ENCODE assay signal across 8 cellular contexts in genomic region chr12:1529862-1530591, GRCh38.
DNase-seq lines count a peak whose midpoint lies in the region; ATAC-seq and TF ChIP-seq lines count a peak whose summit lies in the region.

No MANE protein-coding gene starts in this region.

- H3K9me3 ChIP-seq in neutrophil, result no peaks in the 10 kb centered on the region

- no peaks in the 10 kb centered on the region for H3K36me3 ChIP-seq in neutrophil

- peaks cover 13 to 26% of the 10 kb centered on the region in 2 experiments for H3K4me1 ChIP-seq in neutrophil (ENCODE audit: control insufficient read depth in 1 of 2, insufficient read depth in 1 of 2, low read depth in 1 of 2, low read length in 1 of 2)

- intact Hi-C loops in posterior cingulate gyrus (cut with DNase I), result no loop called here

- no peak for TF ChIP-seq CTCF in fibroblast of pulmonary artery (IDR thresholded peaks at IDR 0.05; ENCODE audit: low read length, missing control alignments)
- TF ChIP-seq CTCF in neutrophil (IDR thresholded peaks at IDR 0.05), result no peak

- no peak overlapping the region for H3K27ac ChIP-seq in neutrophil

- peaks cover 98% of the 10 kb centered on the region for H3K27me3 ChIP-seq in neutrophil

- ATAC-seq in SK-N-SH treated with all-trans-retinoic acid at 6 μM for 48 hours, result peak; percentile 11; the same call in 2 of the 3 replicates

- TF ChIP-seq POLR2A in GM19193 (IDR thresholded peaks at IDR 0.05; ENCODE audit: extremely low read depth, insufficient read depth, insufficient read length), result peak; percentile 37

- no peak for DNase-seq in fibroblast of pulmonary artery (ENCODE audit: low read depth)
- DNase-seq in posterior cingulate gyrus, result no peak
- no peak for DNase-seq in NCI-H774 (lab: John Stamatoyannopoulos, UW)
- DNase-seq in epidermal melanocyte (ENCODE audit: insufficient read length, low spot score), result no peak
- no peak for DNase-seq in hippocampal formation (lab: John Stamatoyannopoulos, UW)

- peak overlapping the region; percentile 19 for H3K4me3 ChIP-seq in fibroblast of pulmonary artery (replicated peaks; ENCODE audit: low read depth, low read length)
- H3K4me3 ChIP-seq in neutrophil (ENCODE audit: low read depth in 1 of 2, low read length in 1 of 2), result peak overlapping the region; percentile 5 to 21

TF ChIP-seq in SK-N-SH treated with all-trans-retinoic acid at 6 μM for 48 hours, 23 proteins besides CTCF, POLR2A, EP300 and RAD21:
- TF ChIP-seq, protein P1, sequence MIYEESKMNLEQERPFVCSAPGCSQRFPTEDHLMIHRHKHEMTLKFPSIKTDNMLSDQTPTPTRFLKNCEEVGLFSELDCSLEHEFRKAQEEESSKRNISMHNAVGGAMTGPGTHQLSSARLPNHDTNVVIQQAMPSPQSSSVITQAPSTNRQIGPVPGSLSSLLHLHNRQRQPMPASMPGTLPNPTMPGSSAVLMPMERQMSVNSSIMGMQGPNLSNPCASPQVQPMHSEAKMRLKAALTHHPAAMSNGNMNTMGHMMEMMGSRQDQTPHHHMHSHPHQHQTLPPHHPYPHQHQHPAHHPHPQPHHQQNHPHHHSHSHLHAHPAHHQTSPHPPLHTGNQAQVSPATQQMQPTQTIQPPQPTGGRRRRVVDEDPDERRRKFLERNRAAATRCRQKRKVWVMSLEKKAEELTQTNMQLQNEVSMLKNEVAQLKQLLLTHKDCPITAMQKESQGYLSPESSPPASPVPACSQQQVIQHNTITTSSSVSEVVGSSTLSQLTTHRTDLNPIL (CRISPR knock-in tag; IDR thresholded peaks at IDR 0.05; ENCODE audit: low read depth), result no peak
- no peak for TF ChIP-seq ZNF565 (CRISPR knock-in tag; conservative IDR thresholded peaks at IDR 0.05; ENCODE audit: low read depth)
- no peak for TF ChIP-seq ISL1 (CRISPR knock-in tag; IDR thresholded peaks at IDR 0.05)
